In the genomic region with DNA sequence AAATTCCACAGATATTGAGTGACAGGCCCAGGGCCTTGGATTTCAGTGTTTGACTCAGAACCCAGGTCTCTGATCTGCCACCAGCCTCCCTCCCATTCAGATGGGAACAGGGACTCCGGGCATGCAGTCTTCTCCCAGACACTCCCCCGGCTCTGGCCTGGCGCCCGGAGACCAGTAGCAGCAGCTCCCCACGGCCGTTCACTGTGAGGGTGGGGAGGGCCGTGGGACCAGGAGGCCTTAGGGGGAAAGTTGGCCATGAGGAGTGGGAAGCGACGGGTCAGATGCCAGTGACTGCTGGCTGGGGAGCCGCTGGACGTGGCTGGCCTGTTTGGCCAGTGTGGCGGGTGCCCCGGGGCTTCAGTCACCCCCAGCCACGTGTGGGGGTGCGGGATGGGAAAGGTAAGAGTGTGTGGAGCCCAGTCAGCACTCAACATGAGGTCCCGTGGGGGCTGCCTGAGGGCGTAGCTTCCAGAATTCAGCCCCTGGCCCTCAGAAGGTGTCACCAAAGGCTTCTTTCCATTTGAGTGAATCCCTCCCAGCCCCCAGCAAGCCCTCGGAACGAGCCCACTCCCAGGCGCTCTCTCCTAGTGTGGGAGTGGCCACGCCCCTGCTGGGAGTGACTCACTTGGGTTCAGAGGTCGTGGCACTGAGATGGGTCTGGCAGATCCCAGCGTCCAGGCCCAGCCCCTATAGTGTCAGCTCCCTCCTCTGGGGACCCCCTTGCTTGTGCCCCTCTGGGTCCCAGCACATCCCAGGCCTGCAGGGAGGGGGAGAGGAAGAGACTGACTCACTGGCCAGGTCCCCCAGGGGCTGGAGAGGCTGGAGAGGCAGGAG, we compare ENCODE assay signal across 1 cellular context.
A peak's percentile ranks its signal among the peaks of the same experiment; 100 is the strongest.
TF ChIP-seq lines count a peak whose summit lies in the region.

No MANE protein-coding gene starts in this region.

TF ChIP-seq in SK-N-SH, 30 proteins besides CTCF, POLR2A, EP300 and RAD21 (continued from another document):
- TF ChIP-seq JUND (IDR thresholded peaks at IDR 0.05) (peak; percentile 60; the same call in 1 of the 2 replicates), SIN3A (IDR thresholded peaks at IDR 0.05; ENCODE audit: borderline replicate concordance, low read depth, low read length) (peak; percentile 37; the same call in 1 of the 2 replicates), FOSL2 (IDR thresholded peaks at IDR 0.05; ENCODE audit: borderline replicate concordance, low read depth) (peak; percentile 58), ELF1 (IDR thresholded peaks at IDR 0.05) (no peak), MEF2A (IDR thresholded peaks at IDR 0.05; ENCODE audit: borderline replicate concordance, low read depth) (no peak), RXRA (IDR thresholded peaks at IDR 0.05; ENCODE audit: borderline replicate concordance, low read depth) (no peak), FOXM1 (IDR thresholded peaks at IDR 0.05; ENCODE audit: low read depth) (no peak), GATA2 (CRISPR knock-in tag; IDR thresholded peaks at IDR 0.05) (no peak), GABPA (IDR thresholded peaks at IDR 0.05; ENCODE audit: low read depth) (no peak), TEAD4 (IDR thresholded peaks at IDR 0.05; ENCODE audit: borderline replicate concordance, insufficient read depth) (no peak), FOXJ3 (CRISPR knock-in tag; IDR thresholded peaks at IDR 0.05) (no peak), TAF1 (IDR thresholded peaks at IDR 0.05; ENCODE audit: borderline replicate concordance, low read depth, low read length) (no peak), NRF1 (IDR thresholded peaks at IDR 0.05; ENCODE audit: low read depth, low read length) (no peak), EZH2phosphoT487 (IDR thresholded peaks at IDR 0.05; ENCODE audit: borderline replicate concordance, low read depth) (no peak)
- TF ChIP-seq, protein P1, sequence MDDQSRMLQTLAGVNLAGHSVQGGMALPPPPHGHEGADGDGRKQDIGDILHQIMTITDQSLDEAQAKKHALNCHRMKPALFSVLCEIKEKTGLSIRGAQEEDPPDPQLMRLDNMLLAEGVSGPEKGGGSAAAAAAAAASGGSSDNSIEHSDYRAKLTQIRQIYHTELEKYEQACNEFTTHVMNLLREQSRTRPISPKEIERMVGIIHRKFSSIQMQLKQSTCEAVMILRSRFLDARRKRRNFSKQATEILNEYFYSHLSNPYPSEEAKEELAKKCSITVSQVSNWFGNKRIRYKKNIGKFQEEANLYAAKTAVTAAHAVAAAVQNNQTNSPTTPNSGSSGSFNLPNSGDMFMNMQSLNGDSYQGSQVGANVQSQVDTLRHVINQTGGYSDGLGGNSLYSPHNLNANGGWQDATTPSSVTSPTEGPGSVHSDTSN (IDR thresholded peaks at IDR 0.05) = peak; percentile 90
- TF ChIP-seq, protein P2, sequence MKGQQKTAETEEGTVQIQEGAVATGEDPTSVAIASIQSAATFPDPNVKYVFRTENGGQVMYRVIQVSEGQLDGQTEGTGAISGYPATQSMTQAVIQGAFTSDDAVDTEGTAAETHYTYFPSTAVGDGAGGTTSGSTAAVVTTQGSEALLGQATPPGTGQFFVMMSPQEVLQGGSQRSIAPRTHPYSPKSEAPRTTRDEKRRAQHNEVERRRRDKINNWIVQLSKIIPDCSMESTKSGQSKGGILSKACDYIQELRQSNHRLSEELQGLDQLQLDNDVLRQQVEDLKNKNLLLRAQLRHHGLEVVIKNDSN (IDR thresholded peaks at IDR 0.05; ENCODE audit: borderline replicate concordance, low read depth) = no peak
- TF ChIP-seq, protein P3, sequence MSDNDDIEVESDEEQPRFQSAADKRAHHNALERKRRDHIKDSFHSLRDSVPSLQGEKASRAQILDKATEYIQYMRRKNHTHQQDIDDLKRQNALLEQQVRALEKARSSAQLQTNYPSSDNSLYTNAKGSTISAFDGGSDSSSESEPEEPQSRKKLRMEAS (IDR thresholded peaks at IDR 0.05; ENCODE audit: low read depth) = peak; percentile 62; the same call in 1 of the 2 replicates
